In the genomic region with DNA sequence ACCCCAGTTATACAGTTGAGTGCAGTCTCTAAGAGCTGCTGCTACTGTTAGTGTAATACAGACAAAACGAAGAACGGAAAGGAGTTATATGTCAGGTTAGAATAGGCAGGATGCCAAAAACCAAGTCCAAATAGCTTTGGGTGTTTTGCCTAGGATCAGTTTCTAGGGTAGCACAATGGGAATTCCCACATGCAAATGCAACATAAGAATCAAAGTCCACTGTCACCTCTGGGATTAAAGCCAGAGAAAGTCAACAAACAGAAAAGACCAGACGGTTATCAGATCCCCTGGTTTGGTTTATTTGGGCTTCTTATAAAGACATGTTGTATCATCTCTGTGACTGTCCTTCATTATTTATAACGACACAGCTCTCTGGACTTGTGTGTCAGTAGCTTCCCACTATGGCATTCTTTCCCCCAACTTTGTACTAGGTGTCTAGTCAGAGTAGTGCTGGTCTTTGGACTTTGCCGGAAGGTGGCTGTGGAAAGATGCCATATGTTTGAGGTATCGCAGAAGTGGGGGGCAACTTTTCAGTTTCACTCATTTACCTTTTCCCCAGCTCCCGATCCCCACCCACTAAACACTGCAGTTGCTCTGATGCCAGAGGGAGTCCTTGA, we compare ENCODE assay signal across 1 cellular context.
TF ChIP-seq lines count a peak whose summit lies in the region.

No MANE protein-coding gene starts in this region.

TF ChIP-seq in WTC11, 78 proteins besides CTCF, POLR2A, EP300 and RAD21 (continued from another document):
- TF ChIP-seq ZNF416 (CRISPR knock-in tag; IDR thresholded peaks at IDR 0.05) (no peak), EMX1 (CRISPR knock-in tag; IDR thresholded peaks at IDR 0.05) (no peak), MYBL2 (CRISPR knock-in tag; IDR thresholded peaks at IDR 0.05) (no peak)
